Comparison of ENCODE assay signal across 28 cellular contexts in the genomic region with DNA sequence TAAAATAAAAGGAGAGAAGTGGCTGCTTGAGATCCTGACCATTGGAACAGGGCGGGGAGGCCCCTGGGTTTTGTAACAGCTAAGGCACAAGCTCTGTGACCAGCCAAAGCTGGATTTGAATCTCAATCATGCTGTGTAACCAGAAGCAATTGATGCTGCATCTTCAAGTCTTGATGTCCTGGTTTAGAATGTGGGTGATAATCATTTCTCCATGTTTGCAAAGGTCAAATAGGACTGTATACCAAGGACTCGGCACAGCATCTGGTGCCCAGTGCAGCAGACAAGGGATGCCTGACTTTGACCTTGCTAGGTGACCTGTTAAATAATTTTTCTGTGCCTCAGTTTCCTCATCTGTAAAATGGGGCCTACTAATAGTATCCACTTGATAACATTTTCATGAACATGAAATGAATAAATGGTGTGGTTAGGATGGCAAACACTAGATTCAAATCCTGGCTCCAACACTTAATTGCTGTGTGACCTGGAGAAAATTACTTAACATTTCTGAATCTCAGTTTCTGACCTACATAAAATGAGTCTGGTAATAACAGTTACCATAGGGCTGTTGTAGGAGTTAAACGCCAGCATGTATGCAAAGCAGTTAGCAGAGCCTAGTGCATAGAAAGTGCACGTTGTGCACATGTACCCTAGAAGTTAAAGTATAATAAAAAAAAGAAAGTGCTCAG. TPM values are rescaled to one million over a fixed set of nuclear protein-coding genes. Genes with fewer than 3 reads are reported as not detected.
"Had no signal": no experiment of that assay in that cellular context is flagged by ENCODE, and none has a peak within 500 bp of the region (broad histone marks: within the 10 kb centered on the region; RNA-seq: fewer than 3 reads in every experiment).

No MANE protein-coding gene starts in this region.

- H3K4me2 ChIP-seq: KMS-11 had no signal

- H3K27ac Mint-ChIP-seq: activated CD8-positive, alpha-beta T cell treated with anti-CD3 and anti-CD28 coated beads, Interleukin-2, amount 10 ng/mL, durations not matched to agents 7 days and 5 days; activated naive CD4-positive, alpha-beta T cell treated with anti-CD3 and anti-CD28 coated beads for 36 hours; activated naive CD8-positive, alpha-beta T cell; activated T-helper 1 cell treated with anti-CD3 and anti-CD28 coated beads, Interleukin-12 subunit alpha, Interleukin-12 subunit beta, Interleukin-2, Interleukin-4 antibody, amounts not matched to agents 30 ng/mL and 10 ng/mL and 1 ng/mL, durations not matched to agents 14 hours and 24 hours and 36 hours; T-helper 1 cell treated with Interleukin-12 subunit alpha and Interleukin-12 subunit beta and Interleukin-4 antibody, amounts not matched to agents 30 μg/mL and 1 μg/mL, for 36 hours had no signal

- H3K9ac ChIP-seq: KMS-11 had no signal

- H3K27me3 ChIP-seq: MG63, Peyer's patch had no signal

- H3K4me3 ChIP-seq: MG63, Peyer's patch had no signal

- H3K36me3 ChIP-seq: MG63, Peyer's patch had no signal

- FAIRE-seq: astrocyte had no signal

- H3K27ac ChIP-seq: KMS-11, Peyer's patch had no signal

- H3K4me3 Mint-ChIP-seq: activated CD8-positive, alpha-beta T cell treated with anti-CD3 and anti-CD28 coated beads, Interleukin-2, amount 10 ng/mL, durations not matched to agents 7 days and 5 days; activated naive CD4-positive, alpha-beta T cell treated with anti-CD3 and anti-CD28 coated beads for 36 hours; activated naive CD8-positive, alpha-beta T cell; activated T-helper 1 cell treated with anti-CD3 and anti-CD28 coated beads, Interleukin-12 subunit alpha, Interleukin-12 subunit beta, Interleukin-2, Interleukin-4 antibody, amounts not matched to agents 30 ng/mL and 10 ng/mL and 1 ng/mL, durations not matched to agents 14 hours and 24 hours and 36 hours; brain; central memory CD8-positive, alpha-beta T cell; T-helper 1 cell treated with Interleukin-12 subunit alpha and Interleukin-12 subunit beta and Interleukin-4 antibody, amounts not matched to agents 30 μg/mL and 1 μg/mL, for 36 hours had no signal

- H3K4me1 Mint-ChIP-seq: brain; central memory CD8-positive, alpha-beta T cell had no signal

- H3K9me3 Mint-ChIP-seq: activated naive CD4-positive, alpha-beta T cell treated with anti-CD3 and anti-CD28 coated beads for 36 hours; activated T-helper 1 cell treated with anti-CD3 and anti-CD28 coated beads, Interleukin-12 subunit alpha, Interleukin-12 subunit beta, Interleukin-2, Interleukin-4 antibody, amounts not matched to agents 30 ng/mL and 10 ng/mL and 1 ng/mL, durations not matched to agents 14 hours and 24 hours and 36 hours; brain; central memory CD8-positive, alpha-beta T cell; T-helper 1 cell treated with Interleukin-12 subunit alpha and Interleukin-12 subunit beta and Interleukin-4 antibody, amounts not matched to agents 30 μg/mL and 1 μg/mL, for 36 hours had no signal

- H3K9me3 ChIP-seq: MG63, Peyer's patch had no signal

- H3K36me3 Mint-ChIP-seq: activated naive CD8-positive, alpha-beta T cell; brain had no signal

- DNase-seq: activated CD4-positive, alpha-beta T cell treated with anti-CD3 and anti-CD28 coated beads for 4 hours; activated CD8-positive, alpha-beta memory T cell treated with anti-CD3 and anti-CD28 coated beads, Interleukin-2, amount 50 U/mL, for 48 hours; activated CD8-positive, alpha-beta T cell treated with anti-CD3 and anti-CD28 coated beads, Interleukin-2, amount 10 ng/mL, durations not matched to agents 7 days and 5 days; activated effector memory CD4-positive, alpha-beta T cell treated with anti-CD3 and anti-CD28 coated beads, Interleukin-2, amount 50 U/mL, for 16 hours; activated naive CD4-positive, alpha-beta T cell treated with anti-CD3 and anti-CD28 coated beads for 36 hours; activated T-cell treated with anti-CD3 and anti-CD28 coated beads, Interleukin-2, amount 50 U/mL, for 1 hour; amygdala; MG63; NCI-H1092 treated with DMSO at 0.1 percent for 48 hours; NCI-H1417 treated with DMSO at 0.1 percent for 48 hours; NCI-H1694; NCI-H2029; NCI-H2107; NCI-H2171 treated with DMSO at 0.1 percent for 48 hours; NCI-H82; Peyer's patch; SHP77 treated with DMSO at 0.1 percent for 48 hours had no signal

- ATAC-seq: activated CD4-positive, CD25-positive, alpha-beta regulatory T cell treated with anti-CD3 and anti-CD28 coated beads, Interleukin-2, amount 50 U/mL, for 24 hours; activated CD8-positive, alpha-beta T cell treated with anti-CD3 and anti-CD28 coated beads, Interleukin-2, amount 10 ng/mL, durations not matched to agents 7 days and 5 days had no signal

RNA-seq across cellular contexts. Expression of a gene that starts 46.3 kb away (rescaled TPM):
- total RNA-seq: activated CD8-positive, alpha-beta T cell treated with anti-CD3 and anti-CD28 coated beads, Interleukin-2, amount 10 ng/mL, durations not matched to agents 7 days and 5 days; activated T-helper 1 cell treated with anti-CD3 and anti-CD28 coated beads, Interleukin-12 subunit alpha, Interleukin-12 subunit beta, Interleukin-2, Interleukin-4 antibody, amounts not matched to agents 30 ng/mL and 10 ng/mL and 1 ng/mL, durations not matched to agents 14 hours and 24 hours and 36 hours; astrocyte; NCI-H460; SK-MEL-5 had no signal

RNA-seq across cellular contexts. Expression of a gene that starts 57.1 kb away (rescaled TPM):
- total RNA-seq: activated CD8-positive, alpha-beta T cell treated with anti-CD3 and anti-CD28 coated beads, Interleukin-2, amount 10 ng/mL, durations not matched to agents 7 days and 5 days; activated naive CD4-positive, alpha-beta T cell treated with anti-CD3 and anti-CD28 coated beads for 36 hours; activated T-helper 1 cell treated with anti-CD3 and anti-CD28 coated beads, Interleukin-12 subunit alpha, Interleukin-12 subunit beta, Interleukin-2, Interleukin-4 antibody, amounts not matched to agents 30 ng/mL and 10 ng/mL and 1 ng/mL, durations not matched to agents 14 hours and 24 hours and 36 hours; OCI-LY7; Peyer's patch; SK-MEL-5 had no signal
